In genomic region chr3:14415501-14415900, GRCh38 we compare ENCODE assay signal across 12 cellular contexts. TPM values are rescaled to one million over a fixed set of nuclear protein-coding genes. Genes with fewer than 3 reads are reported as not detected.
A peak's percentile ranks its signal among the peaks of the same experiment; 100 is the strongest.
DNase-seq lines count a peak whose midpoint lies in the region; ATAC-seq and TF ChIP-seq lines count a peak whose summit lies in the region.
"Had no signal": no experiment of that assay in that cellular context is flagged by ENCODE, and none has a peak within 500 bp of the region (broad histone marks: within the 10 kb centered on the region; RNA-seq: fewer than 3 reads in every experiment).

No MANE protein-coding gene starts in this region.

- H3K36me3 ChIP-seq in BJ (ENCODE audit: control insufficient read depth, insufficient read depth, low read length): peaks cover 27% of the 10 kb centered on the region
- peaks cover 75% of the 10 kb centered on the region for H3K36me3 ChIP-seq in NT2/D1 (ENCODE audit: insufficient read depth, insufficient read length, low read length)
- no peaks in the 10 kb centered on the region for H3K36me3 ChIP-seq in breast epithelium
- no peaks in the 10 kb centered on the region for H3K36me3 ChIP-seq in mesendoderm (ENCODE audit: control insufficient read depth, insufficient read depth, low read length)
- no peaks in the 10 kb centered on the region for H3K36me3 ChIP-seq in uterus

- no peaks in the 10 kb centered on the region for H3K27me3 ChIP-seq in BJ (ENCODE audit: control insufficient read depth, insufficient read depth, low read length)
- no peaks in the 10 kb centered on the region for H3K27me3 ChIP-seq in NT2/D1 (ENCODE audit: insufficient read depth, insufficient read length)
- H3K27me3 ChIP-seq in breast epithelium: no peaks in the 10 kb centered on the region
- H3K27me3 ChIP-seq in mesendoderm (ENCODE audit: insufficient read depth, low read length, poor library complexity): no peaks in the 10 kb centered on the region
- H3K27me3 ChIP-seq in uterus: no peaks in the 10 kb centered on the region
- H3K27me3 ChIP-seq: gastroesophageal sphincter had no signal

- H3K4me2 ChIP-seq in mesendoderm (ENCODE audit: low read length): no peak overlapping the region

- H3K27ac ChIP-seq in breast epithelium (peak overlapping the region; percentile 25 to 67), mesendoderm (ENCODE audit: low read depth, low read length) (no peak overlapping the region), uterus (no peak overlapping the region)
- H3K27ac ChIP-seq: gastroesophageal sphincter had no signal

- POLR2A ChIA-PET in BJ (lab: Charles Lee): interaction anchor here (0.7 to 1.9 kb wide), 3 partner anchors 13 to 118 kb away, joined by 4 to 19 read pairs (median 4); partner anchors contain the start of gene SLC6A6

- H4K5ac ChIP-seq in mesendoderm (ENCODE audit: low read length): no peak overlapping the region

- no peak overlapping the region for H3K4ac ChIP-seq in mesendoderm (ENCODE audit: low read depth, low read length)

- DNase-seq in BJ (ENCODE audit: low read depth) (peak; percentile 56), NT2/D1 (ENCODE audit: low read depth, low spot score) (no peak), breast epithelium (ENCODE audit: low spot score in 2 of 2) (no peak), kidney glomerular epithelial cell (lab: John Stamatoyannopoulos, UW) (peak; percentile 54), mesendoderm (no peak), uterus (no peak), NCI-H1436 treated with DMSO at 0.1 percent for 48 hours (lab: John Stamatoyannopoulos, UW) (no peak)
- DNase-seq: CD4-positive, CD25-positive, alpha-beta regulatory T cell; left cardiac atrium; stimulated activated CD4-positive, alpha-beta T cell treated with anti-CD3 and anti-CD28 coated beads, Interleukin-1b, Interleukin-23, amount 100 ng/mL, for 48 hours had no signal

- CTCF ChIA-PET in BJ (lab: Yijun Ruan, JAX): interaction anchor here (0.6 to 1.4 kb wide), 9 partner anchors 10 to 212 kb away, joined by 3 to 6 read pairs (median 4); no protein-coding TSS in a partner anchor

- H2AK5ac ChIP-seq in mesendoderm (ENCODE audit: low read length): no peak overlapping the region

- H2BK15ac ChIP-seq in mesendoderm (replicated peaks; ENCODE audit: low read depth): no peak overlapping the region

- no peak overlapping the region for H3K23ac ChIP-seq in mesendoderm (ENCODE audit: low read length)

- H3K18ac ChIP-seq in mesendoderm (ENCODE audit: low read length): no peak overlapping the region

- WGBS in mesendoderm (ENCODE audit: extremely low coverage, insufficient coverage, low lambda C conversion rate): no CpG with 5 or more reads among the region's 5 CpGs

- H3K9ac ChIP-seq in NT2/D1 (ENCODE audit: insufficient read length, low read depth) (peak overlapping the region; percentile 24), mesendoderm (ENCODE audit: low read length) (no peak overlapping the region)

- H4K8ac ChIP-seq in mesendoderm (ENCODE audit: low read depth, low read length): no peak overlapping the region

- no peak for TF ChIP-seq CTCF in BJ (IDR thresholded peaks at IDR 0.05; ENCODE audit: insufficient read depth, low read depth, low read length)
- no peak for TF ChIP-seq CTCF in breast epithelium (IDR thresholded peaks at IDR 0.05)
- no peak for TF ChIP-seq CTCF in uterus (IDR thresholded peaks at IDR 0.05)

- no peak for ATAC-seq in esophagus mucosa
- ATAC-seq: gastroesophageal sphincter, left cardiac atrium had no signal

- H2BK120ac ChIP-seq in mesendoderm (ENCODE audit: low read depth, low read length): no peak overlapping the region

- intact Hi-C loops in breast epithelium (cut with DNase I; ENCODE audit: low total_unique reads): no loop called here
- intact Hi-C loops in uterus (cut with DNase I; ENCODE audit: low total_unique reads): no loop called here

- H3K4me1 ChIP-seq in NT2/D1 (ENCODE audit: insufficient read depth, insufficient read length) (peaks cover 53% of the 10 kb centered on the region), breast epithelium (no peaks in the 10 kb centered on the region), mesendoderm (ENCODE audit: control insufficient read depth, low read depth, low read length) (peaks cover 3% of the 10 kb centered on the region), uterus (peaks cover 0 to 6% of the 10 kb centered on the region in 2 donors)

- TF ChIP-seq POLR2A in breast epithelium (IDR thresholded peaks at IDR 0.05) (no peak), uterus (IDR thresholded peaks at IDR 0.05) (no peak)

- no peak overlapping the region for H2BK5ac ChIP-seq in mesendoderm (ENCODE audit: low read length)

- H3K9me3 ChIP-seq in NT2/D1 (ENCODE audit: insufficient read depth, low read length) (no peaks in the 10 kb centered on the region), breast epithelium (no peaks in the 10 kb centered on the region), uterus (no peaks in the 10 kb centered on the region)
- H3K9me3 ChIP-seq: gastroesophageal sphincter had no signal

- H3K4me3 ChIP-seq in BJ (ENCODE audit: low read depth, low read length) (no peak overlapping the region), NT2/D1 (ENCODE audit: insufficient read length, low read depth) (no peak overlapping the region), breast epithelium (no peak overlapping the region), mesendoderm (ENCODE audit: low read length) (no peak overlapping the region), uterus (no peak overlapping the region)
- H3K4me3 ChIP-seq: gastroesophageal sphincter had no signal

- peaks cover 26% of the 10 kb centered on the region for H3K79me1 ChIP-seq in mesendoderm (ENCODE audit: low read length)

- no peak overlapping the region for H3K56ac ChIP-seq in mesendoderm (ENCODE audit: low read length)

- H3K79me2 ChIP-seq in mesendoderm (ENCODE audit: control insufficient read depth, insufficient read depth, low read length): peaks cover 30% of the 10 kb centered on the region

RNA-seq across cellular contexts. Expression of gene SLC6A6, which starts 13.1 kb away (rescaled TPM):
- polyA plus RNA-seq in BJ (2011; rRNA removed): 61.6 and 114 TPM in 2 replicates
- 67.9 and 110 TPM in 2 replicates for polyA minus RNA-seq in BJ (2011; rRNA and poly(A)+ RNA removed)
- total RNA-seq in breast epithelium (10 to 100 TPM; 22.1 to 52.4 (median 27.5) TPM), uterus (10 to 100 TPM; 15.9 to 37.5 (median 18.0) TPM), esophagus mucosa (11.0 TPM)
- 50.8 TPM for polyA plus RNA-seq in mesendoderm (2013, experiment 1 of 2)
- 51.5 TPM for polyA plus RNA-seq in mesendoderm (2013, experiment 2 of 2)

Comparison
In these comparisons a context has a peak if more than half of its experiments do, and no peak if none do; other contexts are left out.
1. DNase-seq: peak in BJ (single experiment) and kidney glomerular epithelial cell (single experiment); none in NT2/D1 (single experiment), breast epithelium (0 of 2), mesendoderm (single experiment), uterus (0 of 2) and NCI-H1436 treated with DMSO at 0.1 percent for 48 hours (single experiment).
2. H3K27ac ChIP-seq: peak in breast epithelium (2 of 2); none in mesendoderm (single experiment) and uterus (0 of 2).